21 cellular contexts compared by ENCODE assay signal in the genomic region with DNA sequence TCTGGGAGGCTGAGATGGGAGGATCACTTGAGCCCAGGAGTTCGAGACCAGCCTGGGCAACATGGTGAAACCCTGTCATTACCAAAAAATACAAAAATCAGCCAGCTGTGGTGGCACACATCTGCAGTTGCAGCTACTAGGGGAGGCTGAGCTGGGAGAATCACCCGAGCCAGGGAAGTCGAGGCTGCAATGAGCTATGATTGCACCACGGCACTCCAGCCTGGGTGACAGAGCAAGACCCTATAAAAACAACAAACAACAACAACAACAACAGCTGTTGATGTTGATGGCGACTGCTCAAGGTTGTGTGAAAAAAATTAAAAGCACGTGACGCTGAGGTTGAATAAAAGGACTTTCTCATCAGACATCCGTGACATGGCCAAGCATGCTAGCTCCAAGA. TPM values are rescaled to one million over a fixed set of nuclear protein-coding genes. Genes with fewer than 3 reads are reported as not detected.
DNase-seq lines count a peak whose midpoint lies in the region; ATAC-seq and TF ChIP-seq lines count a peak whose summit lies in the region.
"Had no signal": no experiment of that assay in that cellular context is flagged by ENCODE, and none has a peak within 500 bp of the region (broad histone marks: within the 10 kb centered on the region; RNA-seq: fewer than 3 reads in every experiment).

No MANE protein-coding gene starts in this region.

- no peaks in the 10 kb centered on the region for H3K36me3 Mint-ChIP-seq in chondrocyte (ENCODE audit: low read depth)
- H3K36me3 Mint-ChIP-seq in immature natural killer cell: no peaks in the 10 kb centered on the region
- H3K36me3 Mint-ChIP-seq: CD4-positive, CD25-positive, alpha-beta regulatory T cell had no signal

- H3K27me3 ChIP-seq in right atrium auricular region (no peaks in the 10 kb centered on the region), gastrocnemius medialis (no peaks in the 10 kb centered on the region)
- H3K27me3 ChIP-seq: MG63, SJSA1 had no signal

- ATAC-seq in Right ventricle myocardium superior (ENCODE audit: poor library complexity) (no peak), gastrocnemius medialis (peak; percentile 37 to 48), GM21723 (IDR thresholded peaks at IDR 0.05; ENCODE audit: unreplicated experiment) (no peak)

- H3K4me1 ChIP-seq in right atrium auricular region (peaks cover 0 to 64% of the 10 kb centered on the region in 2 donors), gastrocnemius medialis (peaks cover 57 to 61% of the 10 kb centered on the region in 2 donors)

- TF ChIP-seq POLR2A in gastrocnemius medialis (IDR thresholded peaks at IDR 0.05): no peak

- DNase-seq in right atrium auricular region (ENCODE audit: low spot score) (no peak), Right ventricle myocardium superior (no peak), RWPE1 (ENCODE audit: low spot score) (no peak), chondrocyte (ENCODE audit: low spot score) (no peak), gastrocnemius medialis (peak; percentile 57 to 60), HCEC 1CT (no peak), immature natural killer cell (no peak)
- DNase-seq: CD4-positive, CD25-positive, alpha-beta regulatory T cell; DMS79; NCI-H1092; NCI-H1436; NCI-H2029 treated with DMSO at 0.1 percent for 48 hours; NCI-H226; NCI-H748 treated with DMSO at 0.1 percent for 48 hours; PC-9 had no signal

- H3K36me3 ChIP-seq in right atrium auricular region: no peaks in the 10 kb centered on the region
- no peaks in the 10 kb centered on the region for H3K36me3 ChIP-seq in gastrocnemius medialis
- H3K36me3 ChIP-seq: MG63, SJSA1 had no signal

- H3K4me3 Mint-ChIP-seq in chondrocyte (ENCODE audit: unreplicated experiment): no peak overlapping the region
- no peak overlapping the region for H3K4me3 Mint-ChIP-seq in immature natural killer cell
- H3K4me3 Mint-ChIP-seq: CD4-positive, CD25-positive, alpha-beta regulatory T cell had no signal

- H3K27me3 Mint-ChIP-seq in chondrocyte (ENCODE audit: low read depth) (peaks cover 7% of the 10 kb centered on the region), immature natural killer cell (ENCODE audit: low read depth in 3 of 3) (peaks cover 0 to 2% (median 2%) of the 10 kb centered on the region in 3 donors)
- H3K27me3 Mint-ChIP-seq: CD4-positive, CD25-positive, alpha-beta regulatory T cell had no signal

- H3K4me3 ChIP-seq in right atrium auricular region (no peak overlapping the region), gastrocnemius medialis (no peak overlapping the region)
- H3K4me3 ChIP-seq: MG63, PC-9, SJSA1 had no signal

- H3K9me3 Mint-ChIP-seq in chondrocyte (ENCODE audit: low read depth): no peaks in the 10 kb centered on the region
- no peaks in the 10 kb centered on the region for H3K9me3 Mint-ChIP-seq in immature natural killer cell

- no peak for TF ChIP-seq CTCF in right atrium auricular region (IDR thresholded peaks at IDR 0.05)
- TF ChIP-seq CTCF in RWPE1 (conservative IDR thresholded peaks at IDR 0.05; ENCODE audit: low read depth): no peak
- TF ChIP-seq CTCF in chondrocyte (IDR thresholded peaks at IDR 0.05): no peak
- no peak for TF ChIP-seq CTCF in gastrocnemius medialis (IDR thresholded peaks at IDR 0.05 in 4 of 5, conservative IDR thresholded peaks at IDR 0.05 in 1 of 5)

- in situ Hi-C loops in gastrocnemius medialis (cut with MboI; ENCODE audit: low sequenced_read_pairs in 4 of 4): no loop called here

- intact Hi-C loops in Right ventricle myocardium superior (cut with DNase I): no loop called here
- intact Hi-C loops in gastrocnemius medialis (cut with DNase I; ENCODE audit: low total_unique reads): no loop called here

- H3K27ac ChIP-seq in right atrium auricular region (peak overlapping the region; percentile 90 to 91), RWPE1 (peak overlapping the region; percentile 91), gastrocnemius medialis (peak overlapping the region; percentile 88 to 99 (median 94))
- H3K27ac ChIP-seq: PC-9, SJSA1 had no signal

- no peaks in the 10 kb centered on the region for H3K9me3 ChIP-seq in right atrium auricular region
- no peaks in the 10 kb centered on the region for H3K9me3 ChIP-seq in gastrocnemius medialis
- H3K9me3 ChIP-seq: MG63, SJSA1 had no signal

- CTCF ChIA-PET in RWPE1 (lab: Yijun Ruan, JAX): interaction anchor here (1.0 kb wide), 2 partner anchors 19 to 100 kb away, joined by 3 to 4 read pairs; no protein-coding TSS in a partner anchor

- H3K27ac Mint-ChIP-seq in chondrocyte (ENCODE audit: unreplicated experiment) (peak overlapping the region; percentile 42), immature natural killer cell (no peak overlapping the region)
- H3K27ac Mint-ChIP-seq: CD4-positive, CD25-positive, alpha-beta regulatory T cell had no signal

- H3K4me1 Mint-ChIP-seq in chondrocyte (ENCODE audit: low read depth) (peaks cover 44% of the 10 kb centered on the region), immature natural killer cell (peaks cover 10 to 13% of the 10 kb centered on the region in 2 donors)

- POLR2A ChIA-PET in RWPE1 (lab: Yijun Ruan, JAX; ENCODE audit: low non-redundant PET): interaction anchor here (0.6 kb wide), 1 partner anchor 175 kb away, joined by 9 read pairs; no protein-coding TSS in a partner anchor

RNA-seq across cellular contexts. Expression of gene CIBAR2, which starts 40.8 kb away (rescaled TPM):
- total RNA-seq in right atrium auricular region: not detected
- total RNA-seq in Right ventricle myocardium superior: not detected
- not detected in 3 replicates for total RNA-seq in chondrocyte
- total RNA-seq in gastrocnemius medialis: not detected
- polyA plus RNA-seq in immature natural killer cell: under 1 TPM in 1 of 3 donors, not detected in 2; 0.71 TPM
- total RNA-seq: A673; CD4-positive, CD25-positive, alpha-beta regulatory T cell; H1; LHCN-M2; PC-9 had no signal
- polyA plus RNA-seq: CD4-positive, CD25-positive, alpha-beta regulatory T cell had no signal

Comparison
In these comparisons a context has a peak if more than half of its experiments do, and no peak if none do; other contexts are left out.
1. DNase-seq: peak in gastrocnemius medialis (2 of 2); none in right atrium auricular region (single experiment), Right ventricle myocardium superior (single experiment), RWPE1 (single experiment), chondrocyte (single experiment), HCEC 1CT (single experiment) and immature natural killer cell (0 of 3).
2. ATAC-seq: peak in gastrocnemius medialis (2 of 2); none in Right ventricle myocardium superior (single experiment) and GM21723 (single experiment).
3. Peak in every context shown above with its lines, with median percentiles within 50 percentile points of each other: H3K27ac ChIP-seq.